Comparison of ENCODE assay signal across 1 cellular context in the genomic region with DNA sequence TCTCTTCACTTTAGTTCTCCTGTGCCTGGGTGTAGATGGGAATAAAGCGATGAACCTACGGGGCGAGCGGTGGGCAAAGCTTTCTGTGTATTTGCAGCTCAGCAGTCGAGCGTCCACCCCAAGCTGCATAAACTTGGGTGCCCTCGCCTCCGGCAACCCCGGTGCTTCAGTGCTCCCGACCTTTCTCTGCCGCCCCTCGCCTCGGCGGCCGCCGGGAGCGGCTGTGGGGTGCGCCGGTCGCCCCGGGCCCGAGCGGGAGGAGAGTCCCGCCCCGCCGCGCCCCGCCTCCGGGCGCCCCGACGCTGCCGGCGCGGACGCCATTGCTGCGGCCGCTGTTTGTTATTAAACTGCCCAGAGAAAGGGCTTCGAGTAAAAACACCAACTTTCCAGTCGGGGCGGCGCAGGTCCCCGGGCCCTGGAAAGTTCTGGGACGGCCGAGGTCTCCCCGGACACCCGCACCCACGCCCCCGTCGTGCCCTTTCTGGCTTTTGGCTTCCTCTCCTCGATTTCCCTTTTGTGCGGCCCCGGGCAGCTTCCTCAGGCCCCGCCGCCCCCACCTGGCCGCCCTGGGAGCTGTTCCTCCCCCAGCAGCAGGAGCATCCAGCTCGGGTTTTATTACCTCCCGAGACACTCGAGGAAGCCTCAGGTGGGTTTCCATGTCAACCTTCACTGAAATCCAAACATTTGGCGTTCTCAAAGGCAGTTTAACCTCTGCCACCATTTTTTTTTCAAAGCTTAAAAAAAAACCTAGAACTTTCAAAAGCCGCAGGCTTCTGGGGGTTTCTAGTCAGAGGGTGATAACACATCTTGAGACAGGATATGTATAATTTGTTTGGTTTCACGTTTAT.
TF ChIP-seq lines count a peak whose summit lies in the region.

No MANE protein-coding gene starts in this region.

TF ChIP-seq in H1, 55 proteins besides CTCF, POLR2A, EP300 and RAD21 (continued from another document):
- TF ChIP-seq, protein P1, sequence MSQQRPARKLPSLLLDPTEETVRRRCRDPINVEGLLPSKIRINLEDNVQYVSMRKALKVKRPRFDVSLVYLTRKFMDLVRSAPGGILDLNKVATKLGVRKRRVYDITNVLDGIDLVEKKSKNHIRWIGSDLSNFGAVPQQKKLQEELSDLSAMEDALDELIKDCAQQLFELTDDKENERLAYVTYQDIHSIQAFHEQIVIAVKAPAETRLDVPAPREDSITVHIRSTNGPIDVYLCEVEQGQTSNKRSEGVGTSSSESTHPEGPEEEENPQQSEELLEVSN (IDR thresholded peaks at IDR 0.05) = 0 out of 2 replicates have a peak, but pooled peaks have one; percentile 14
- no peak for TF ChIP-seq CHD2 (IDR thresholded peaks at IDR 0.05; ENCODE audit: low read length)
- peak; percentile 86 for TF ChIP-seq YY1 (IDR thresholded peaks at IDR 0.05; ENCODE audit: low read depth, low read length)
- no peak for TF ChIP-seq POLR2AphosphoS5 (IDR thresholded peaks at IDR 0.05; ENCODE audit: low read depth, low read length)
- no peak for TF ChIP-seq RFX5 (IDR thresholded peaks at IDR 0.05; ENCODE audit: borderline replicate concordance, low read depth, low read length)
- TF ChIP-seq CHD1 (IDR thresholded peaks at IDR 0.05; ENCODE audit: low read depth, low read length) = no peak
